ENCODE assay signal across 11 cellular contexts in genomic region chr7:121084748-121085336, GRCh38.
DNase-seq lines count a peak whose midpoint lies in the region; ATAC-seq and TF ChIP-seq lines count a peak whose summit lies in the region.
"Had no signal": no experiment of that assay in that cellular context is flagged by ENCODE, and none has a peak within 500 bp of the region (broad histone marks: within the 10 kb centered on the region; RNA-seq: fewer than 3 reads in every experiment).

No MANE protein-coding gene starts in this region.

- intact Hi-C loops in esophagus muscularis mucosa (cut with DNase I), result no loop called here

- H3K4me2 ChIP-seq in neuronal stem cell (ENCODE audit: insufficient read depth, low read length, poor library complexity, severe bottlenecking), result no peak overlapping the region

- no peak for TF ChIP-seq CTCF in esophagus muscularis mucosa (IDR thresholded peaks at IDR 0.05)

- H2AK5ac ChIP-seq in neuronal stem cell (ENCODE audit: low read depth, low read length), result no peak overlapping the region

- H2BK12ac ChIP-seq in neuronal stem cell (ENCODE audit: low read length), result no peak overlapping the region

- no peak overlapping the region for H3K23ac ChIP-seq in neuronal stem cell (ENCODE audit: low read depth, low read length, poor library complexity)

- peak; percentile 72 for DNase-seq in AG20443 (ENCODE audit: low spot score)
- peak; percentile 93 for DNase-seq in RPMI7951 (ENCODE audit: low read depth)
- no peak for DNase-seq in esophagus muscularis mucosa (ENCODE audit: extremely low spot score)
- DNase-seq in neuronal stem cell (ENCODE audit: low spot score), result no peak
- DNase-seq in activated CD4-positive, alpha-beta memory T cell treated with anti-CD3 and anti-CD28 coated beads, Interleukin-2, amount 10 ng/mL, durations not matched to agents 7 days and 5 days, result no peak
- no peak for DNase-seq in NCI-H187 (lab: John Stamatoyannopoulos, UW)
- DNase-seq in effector memory CD4-positive, alpha-beta T cell, result no peak
- DNase-seq: DMS 273 treated with DMSO at 0.1 percent for 48 hours, lower lobe of right lung, upper lobe of right lung had no signal

- H3K9me3 Mint-ChIP-seq in activated CD4-positive, alpha-beta memory T cell treated with anti-CD3 and anti-CD28 coated beads, Interleukin-2, amount 10 ng/mL, durations not matched to agents 7 days and 5 days, result no peaks in the 10 kb centered on the region

- no peak overlapping the region for H4K8ac ChIP-seq in neuronal stem cell (ENCODE audit: low read depth, low read length)

- WGBS in esophagus muscularis mucosa, result 37% methylated on average over 4 of the region's 5 CpGs
- WGBS in neuronal stem cell (ENCODE audit: extremely low coverage in 2 of 2, insufficient read length in 2 of 2, insufficient replicate concordance in 1 of 2), 2 donors, result no CpG with 5 or more reads among the region's 5 CpGs

- H3K4me1 ChIP-seq in esophagus muscularis mucosa (peaks cover 38 to 56% (median 51%) of the 10 kb centered on the region in 4 donors), neuronal stem cell (ENCODE audit: control insufficient read depth in 2 of 2, insufficient read depth in 1 of 2, low read depth in 1 of 2, low read length in 2 of 2) (no peaks in the 10 kb centered on the region)
- H3K4me1 ChIP-seq in effector memory CD4-positive, alpha-beta T cell (ENCODE audit: control insufficient read depth, insufficient read depth, low read length, poor library complexity, severe bottlenecking), result no peaks in the 10 kb centered on the region
- H3K4me1 ChIP-seq: lower lobe of right lung had no signal

- no peak overlapping the region for H3K9ac ChIP-seq in neuronal stem cell (ENCODE audit: low read depth, low read length, poor library complexity)

- no peak for TF ChIP-seq POLR2A in esophagus muscularis mucosa (IDR thresholded peaks at IDR 0.05; ENCODE audit: low read depth)

- no peak overlapping the region for H3K4ac ChIP-seq in neuronal stem cell (ENCODE audit: low read length)

- H3K4me3 Mint-ChIP-seq in activated CD4-positive, alpha-beta memory T cell treated with anti-CD3 and anti-CD28 coated beads, Interleukin-2, amount 10 ng/mL, durations not matched to agents 7 days and 5 days, result no peak overlapping the region

- no peaks in the 10 kb centered on the region for H3K36me3 Mint-ChIP-seq in activated CD4-positive, alpha-beta memory T cell treated with anti-CD3 and anti-CD28 coated beads, Interleukin-2, amount 10 ng/mL, durations not matched to agents 7 days and 5 days (ENCODE audit: low read depth)

- H3K27ac ChIP-seq in esophagus muscularis mucosa (replicated peaks in 1 of 4) (peak overlapping the region; percentile 64 to 79 (median 78)), neuronal stem cell (replicated peaks; ENCODE audit: low read length) (no peak overlapping the region)
- no peak overlapping the region for H3K27ac ChIP-seq in effector memory CD4-positive, alpha-beta T cell (ENCODE audit: insufficient read depth, low read length, poor library complexity, severe bottlenecking)
- H3K27ac ChIP-seq: lower lobe of right lung had no signal

- H4K91ac ChIP-seq in neuronal stem cell (ENCODE audit: low read depth, low read length, poor library complexity), result no peak overlapping the region

- peak overlapping the region; percentile 50 for H2AFZ ChIP-seq in neuronal stem cell (ENCODE audit: low read length)

- H3K4me3 ChIP-seq in esophagus muscularis mucosa, result peak overlapping the region in 1 of 4 donors; percentile 21
- no peak overlapping the region for H3K4me3 ChIP-seq in neuronal stem cell (ENCODE audit: low read length in 2 of 2)
- H3K4me3 ChIP-seq in effector memory CD4-positive, alpha-beta T cell (ENCODE audit: insufficient read depth, low read depth, low read length, poor library complexity, severe bottlenecking), result no peak overlapping the region
- H3K4me3 ChIP-seq: lower lobe of right lung, upper lobe of right lung had no signal

- H3K79me1 ChIP-seq in neuronal stem cell (ENCODE audit: low read depth, low read length), result no peaks in the 10 kb centered on the region

- H3K36me3 ChIP-seq in esophagus muscularis mucosa (no peaks in the 10 kb centered on the region), neuronal stem cell (replicated peaks in 1 of 2; ENCODE audit: control insufficient read depth in 2 of 2, insufficient read depth in 2 of 2, low read length in 2 of 2) (no peaks in the 10 kb centered on the region)
- no peaks in the 10 kb centered on the region for H3K36me3 ChIP-seq in effector memory CD4-positive, alpha-beta T cell (ENCODE audit: control insufficient read depth, insufficient read depth, low read length)
- H3K36me3 ChIP-seq: lower lobe of right lung, upper lobe of right lung had no signal

- no peak overlapping the region for H2BK15ac ChIP-seq in neuronal stem cell (ENCODE audit: low read length)

- H3K9me3 ChIP-seq in esophagus muscularis mucosa (no peaks in the 10 kb centered on the region), neuronal stem cell (replicated peaks in 1 of 2; ENCODE audit: control insufficient read depth in 2 of 2, insufficient read depth in 1 of 2, low read depth in 1 of 2, low read length in 2 of 2) (no peaks in the 10 kb centered on the region)
- H3K9me3 ChIP-seq in effector memory CD4-positive, alpha-beta T cell (ENCODE audit: control insufficient read depth, low read length), result no peaks in the 10 kb centered on the region
- H3K9me3 ChIP-seq: lower lobe of right lung, upper lobe of right lung had no signal

- no peak overlapping the region for H3K27ac Mint-ChIP-seq in activated CD4-positive, alpha-beta memory T cell treated with anti-CD3 and anti-CD28 coated beads, Interleukin-2, amount 10 ng/mL, durations not matched to agents 7 days and 5 days

- no peak overlapping the region for H3K14ac ChIP-seq in neuronal stem cell (ENCODE audit: low read length)

- no peak overlapping the region for H2BK5ac ChIP-seq in neuronal stem cell (ENCODE audit: low read length)

- no peak for ATAC-seq in GM21367 (IDR thresholded peaks at IDR 0.05; ENCODE audit: unreplicated experiment)
- ATAC-seq: lower lobe of right lung, upper lobe of right lung had no signal

- H3K27me3 ChIP-seq in esophagus muscularis mucosa (no peaks in the 10 kb centered on the region), neuronal stem cell (ENCODE audit: control insufficient read depth in 3 of 3, insufficient read depth in 3 of 3, low read depth in 1 of 3, low read length in 3 of 3) (no peaks in the 10 kb centered on the region)
- no peaks in the 10 kb centered on the region for H3K27me3 ChIP-seq in effector memory CD4-positive, alpha-beta T cell (replicated peaks; ENCODE audit: control insufficient read depth, insufficient read depth, low read length, poor library complexity, severe bottlenecking)
- H3K27me3 ChIP-seq: upper lobe of right lung had no signal

- H3K18ac ChIP-seq in neuronal stem cell (ENCODE audit: low read length), result no peak overlapping the region

- TF ChIP-seq EP300 in esophagus muscularis mucosa (IDR thresholded peaks at IDR 0.05), result no peak

- H3K27me3 Mint-ChIP-seq in activated CD4-positive, alpha-beta memory T cell treated with anti-CD3 and anti-CD28 coated beads, Interleukin-2, amount 10 ng/mL, durations not matched to agents 7 days and 5 days, result peaks cover 16% of the 10 kb centered on the region

- H2BK120ac ChIP-seq in neuronal stem cell (ENCODE audit: low read depth, low read length), result no peak overlapping the region

- POLR2A ChIA-PET in activated CD4-positive, alpha-beta memory T cell treated with anti-CD3 and anti-CD28 coated beads, Interleukin-2, amount 10 ng/mL, durations not matched to agents 7 days and 5 days (lab: Charles Lee), result no interaction called here

- CTCF ChIA-PET in activated CD4-positive, alpha-beta memory T cell treated with anti-CD3 and anti-CD28 coated beads, Interleukin-2, amount 10 ng/mL, durations not matched to agents 7 days and 5 days (lab: Charles Lee), result no interaction called here

- no peaks in the 10 kb centered on the region for H3K4me1 Mint-ChIP-seq in activated CD4-positive, alpha-beta memory T cell treated with anti-CD3 and anti-CD28 coated beads, Interleukin-2, amount 10 ng/mL, durations not matched to agents 7 days and 5 days

Comparison
In these comparisons a context has a peak if more than half of its experiments do, and no peak if none do; other contexts are left out.
1. DNase-seq: peak in AG20443 (single experiment) and RPMI7951 (single experiment); none in esophagus muscularis mucosa (single experiment), neuronal stem cell (single experiment), activated CD4-positive, alpha-beta memory T cell treated with anti-CD3 and anti-CD28 coated beads, Interleukin-2, amount 10 ng/mL, durations not matched to agents 7 days and 5 days (single experiment), NCI-H187 (0 of 2) and effector memory CD4-positive, alpha-beta T cell (0 of 3).
2. H3K27ac ChIP-seq: peak in esophagus muscularis mucosa (4 of 4); none in neuronal stem cell (single experiment) and effector memory CD4-positive, alpha-beta T cell (single experiment).